ENCODE assay signal across 1 cellular context in genomic region chr5:32274548-32275420, GRCh38.
TF ChIP-seq lines count a peak whose summit lies in the region.

No MANE protein-coding gene starts in this region.

TF ChIP-seq in WTC11, 78 proteins besides CTCF, POLR2A, EP300 and RAD21 (continued from another document):
- no peak for TF ChIP-seq ZNF425 (CRISPR knock-in tag; conservative IDR thresholded peaks at IDR 0.05)
- no peak for TF ChIP-seq FOXP4 (CRISPR knock-in tag; IDR thresholded peaks at IDR 0.05)
- no peak for TF ChIP-seq TCF7 (CRISPR knock-in tag; IDR thresholded peaks at IDR 0.05; ENCODE audit: low read depth)
- TF ChIP-seq, protein P1, sequence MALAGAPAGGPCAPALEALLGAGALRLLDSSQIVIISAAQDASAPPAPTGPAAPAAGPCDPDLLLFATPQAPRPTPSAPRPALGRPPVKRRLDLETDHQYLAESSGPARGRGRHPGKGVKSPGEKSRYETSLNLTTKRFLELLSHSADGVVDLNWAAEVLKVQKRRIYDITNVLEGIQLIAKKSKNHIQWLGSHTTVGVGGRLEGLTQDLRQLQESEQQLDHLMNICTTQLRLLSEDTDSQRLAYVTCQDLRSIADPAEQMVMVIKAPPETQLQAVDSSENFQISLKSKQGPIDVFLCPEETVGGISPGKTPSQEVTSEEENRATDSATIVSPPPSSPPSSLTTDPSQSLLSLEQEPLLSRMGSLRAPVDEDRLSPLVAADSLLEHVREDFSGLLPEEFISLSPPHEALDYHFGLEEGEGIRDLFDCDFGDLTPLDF (CRISPR knock-in tag; IDR thresholded peaks at IDR 0.05) = no peak
- no peak for TF ChIP-seq SP1 (CRISPR knock-in tag; conservative IDR thresholded peaks at IDR 0.05)
- TF ChIP-seq JUN (CRISPR knock-in tag; IDR thresholded peaks at IDR 0.05) = no peak
- TF ChIP-seq, protein P2, sequence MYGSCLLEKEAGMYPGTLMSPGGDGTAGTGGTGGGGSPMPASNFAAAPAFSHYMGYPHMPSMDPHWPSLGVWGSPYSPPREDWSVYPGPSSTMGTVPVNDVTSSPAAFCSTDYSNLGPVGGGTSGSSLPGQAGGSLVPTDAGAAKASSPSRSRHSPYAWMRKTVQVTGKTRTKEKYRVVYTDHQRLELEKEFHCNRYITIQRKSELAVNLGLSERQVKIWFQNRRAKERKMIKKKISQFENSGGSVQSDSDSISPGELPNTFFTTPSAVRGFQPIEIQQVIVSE (CRISPR knock-in tag; IDR thresholded peaks at IDR 0.05; ENCODE audit: borderline replicate concordance) = no peak
- no peak for TF ChIP-seq KAT7 (CRISPR knock-in tag; IDR thresholded peaks at IDR 0.05; ENCODE audit: borderline replicate concordance)
- TF ChIP-seq MAX (CRISPR knock-in tag; IDR thresholded peaks at IDR 0.05) = no peak
- TF ChIP-seq, protein P3, sequence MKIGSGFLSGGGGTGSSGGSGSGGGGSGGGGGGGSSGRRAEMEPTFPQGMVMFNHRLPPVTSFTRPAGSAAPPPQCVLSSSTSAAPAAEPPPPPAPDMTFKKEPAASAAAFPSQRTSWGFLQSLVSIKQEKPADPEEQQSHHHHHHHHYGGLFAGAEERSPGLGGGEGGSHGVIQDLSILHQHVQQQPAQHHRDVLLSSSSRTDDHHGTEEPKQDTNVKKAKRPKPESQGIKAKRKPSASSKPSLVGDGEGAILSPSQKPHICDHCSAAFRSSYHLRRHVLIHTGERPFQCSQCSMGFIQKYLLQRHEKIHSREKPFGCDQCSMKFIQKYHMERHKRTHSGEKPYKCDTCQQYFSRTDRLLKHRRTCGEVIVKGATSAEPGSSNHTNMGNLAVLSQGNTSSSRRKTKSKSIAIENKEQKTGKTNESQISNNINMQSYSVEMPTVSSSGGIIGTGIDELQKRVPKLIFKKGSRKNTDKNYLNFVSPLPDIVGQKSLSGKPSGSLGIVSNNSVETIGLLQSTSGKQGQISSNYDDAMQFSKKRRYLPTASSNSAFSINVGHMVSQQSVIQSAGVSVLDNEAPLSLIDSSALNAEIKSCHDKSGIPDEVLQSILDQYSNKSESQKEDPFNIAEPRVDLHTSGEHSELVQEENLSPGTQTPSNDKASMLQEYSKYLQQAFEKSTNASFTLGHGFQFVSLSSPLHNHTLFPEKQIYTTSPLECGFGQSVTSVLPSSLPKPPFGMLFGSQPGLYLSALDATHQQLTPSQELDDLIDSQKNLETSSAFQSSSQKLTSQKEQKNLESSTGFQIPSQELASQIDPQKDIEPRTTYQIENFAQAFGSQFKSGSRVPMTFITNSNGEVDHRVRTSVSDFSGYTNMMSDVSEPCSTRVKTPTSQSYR (CRISPR knock-in tag; IDR thresholded peaks at IDR 0.05) = no peak
- no peak for TF ChIP-seq ATF3 (CRISPR knock-in tag; conservative IDR thresholded peaks at IDR 0.05)
- no peak for TF ChIP-seq CREB1 (CRISPR knock-in tag; IDR thresholded peaks at IDR 0.05)
- no peak for TF ChIP-seq ZBTB43 (CRISPR knock-in tag; IDR thresholded peaks at IDR 0.05)
